Comparison of ENCODE assay signal across 8 cellular contexts in the genomic region with DNA sequence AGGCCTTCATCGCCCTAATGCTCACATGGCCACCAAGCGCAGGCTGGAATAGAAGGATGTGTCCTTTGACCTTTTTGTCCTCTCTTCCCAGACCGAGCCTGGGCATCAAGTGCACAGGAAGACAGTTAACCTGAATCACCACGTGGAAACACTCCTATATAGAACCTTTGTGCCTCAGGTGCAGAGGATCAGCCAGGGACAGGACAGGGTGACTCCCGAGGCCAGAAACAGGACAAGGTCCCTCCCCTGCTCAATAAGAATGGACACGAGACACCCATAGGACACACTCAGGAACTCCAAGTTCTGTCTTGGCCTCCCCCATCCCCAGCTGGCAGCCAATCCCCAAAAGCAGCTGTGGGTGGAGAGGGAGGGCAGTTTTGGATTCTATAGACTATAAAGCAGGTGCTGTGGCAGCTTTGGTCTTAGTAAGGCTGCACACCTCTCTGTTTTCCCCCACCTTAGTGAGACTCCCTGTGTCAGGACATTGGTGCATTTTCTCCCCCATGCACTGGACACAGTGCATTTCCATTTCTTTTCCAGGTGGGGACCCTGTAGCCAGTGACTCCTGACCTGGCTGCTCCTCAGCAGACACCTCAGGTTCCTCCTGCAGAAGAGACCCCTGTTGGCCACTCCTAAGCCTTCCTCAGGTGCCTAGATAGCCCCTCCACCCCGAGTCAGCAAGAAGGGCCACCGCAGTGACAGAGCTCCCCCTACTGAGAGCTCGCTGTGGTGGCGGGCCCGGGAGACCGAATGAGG. TPM values are rescaled to one million over a fixed set of nuclear protein-coding genes. Genes with fewer than 3 reads are reported as not detected.
DNase-seq lines count a peak whose midpoint lies in the region; ATAC-seq and TF ChIP-seq lines count a peak whose summit lies in the region.

No MANE protein-coding gene starts in this region.

- CTCF ChIA-PET in BJ (lab: Yijun Ruan, JAX): interaction anchor here (0.6 to 16.8 kb wide), 18 partner anchors 8 to 965 kb away, joined by 3 to 231 read pairs (median 5); partner anchors contain the start of gene POU2AF3
- CTCF ChIA-PET in activated CD8-positive, alpha-beta T cell treated with anti-CD3 and anti-CD28 coated beads for 36 hours (lab: Charles Lee): interaction anchor here (0.6 to 16.6 kb wide), 25 partner anchors 9 to 172 kb away, joined by 3 to 330 read pairs (median 4); no protein-coding TSS in a partner anchor

- ATAC-seq in GM18870 (IDR thresholded peaks at IDR 0.05; ENCODE audit: unreplicated experiment) (peak; percentile 66), HG03064 (IDR thresholded peaks at IDR 0.05; ENCODE audit: low read depth, unreplicated experiment) (peak; percentile 66), omental fat pad (ENCODE audit: low FRiP score) (peak; percentile 81)
- ATAC-seq in activated CD8-positive, alpha-beta T cell treated with anti-CD3 and anti-CD28 coated beads for 36 hours: peak; percentile 94

- H3K9me3 Mint-ChIP-seq in activated CD8-positive, alpha-beta T cell treated with anti-CD3 and anti-CD28 coated beads for 36 hours: no peaks in the 10 kb centered on the region

- no peaks in the 10 kb centered on the region for H3K36me3 Mint-ChIP-seq in activated CD8-positive, alpha-beta T cell treated with anti-CD3 and anti-CD28 coated beads for 36 hours (ENCODE audit: low read depth)

- no peak for TF ChIP-seq POLR2A in esophagus muscularis mucosa (IDR thresholded peaks at IDR 0.05; ENCODE audit: low read depth)

- H3K27ac Mint-ChIP-seq in activated CD8-positive, alpha-beta T cell treated with anti-CD3 and anti-CD28 coated beads for 36 hours: no peak overlapping the region

- H3K4me1 ChIP-seq in esophagus muscularis mucosa: peaks cover 7 to 27% (median 25%) of the 10 kb centered on the region in 4 donors

- POLR2A ChIA-PET in BJ (lab: Charles Lee): no interaction called here
- POLR2A ChIA-PET in activated CD8-positive, alpha-beta T cell treated with anti-CD3 and anti-CD28 coated beads for 36 hours (lab: Charles Lee): interaction anchor here (0.7 to 0.9 kb wide), 2 partner anchors 53 to 140 kb away, joined by 3 read pairs; no protein-coding TSS in a partner anchor

- WGBS in esophagus muscularis mucosa: 55% methylated on average over 12 of the region's 12 CpGs

- no peak for TF ChIP-seq EP300 in esophagus muscularis mucosa (IDR thresholded peaks at IDR 0.05)

- H3K27me3 ChIP-seq in BJ (ENCODE audit: control insufficient read depth, insufficient read depth, low read length): peaks cover 3% of the 10 kb centered on the region
- no peaks in the 10 kb centered on the region for H3K27me3 ChIP-seq in esophagus muscularis mucosa

- H3K9me3 ChIP-seq in esophagus muscularis mucosa: no peaks in the 10 kb centered on the region

- H3K4me3 ChIP-seq in BJ (ENCODE audit: low read depth, low read length) (no peak overlapping the region), esophagus muscularis mucosa (no peak overlapping the region)

- no peaks in the 10 kb centered on the region for H3K27me3 Mint-ChIP-seq in activated CD8-positive, alpha-beta T cell treated with anti-CD3 and anti-CD28 coated beads for 36 hours

- H3K4me1 Mint-ChIP-seq in activated CD8-positive, alpha-beta T cell treated with anti-CD3 and anti-CD28 coated beads for 36 hours (ENCODE audit: low read depth): peaks cover 8% of the 10 kb centered on the region

- H3K27ac ChIP-seq in esophagus muscularis mucosa (replicated peaks in 1 of 4): no peak overlapping the region

- H3K4me3 Mint-ChIP-seq in activated CD8-positive, alpha-beta T cell treated with anti-CD3 and anti-CD28 coated beads for 36 hours: no peak overlapping the region

- DNase-seq in BJ (ENCODE audit: low read depth) (no peak), NCI-H226 (peak; percentile 18), esophagus muscularis mucosa (ENCODE audit: extremely low spot score) (no peak), omental fat pad (ENCODE audit: low spot score) (no peak), occipital lobe (lab: John Stamatoyannopoulos, UW) (no peak)
- peak; percentile 75 for DNase-seq in activated CD8-positive, alpha-beta T cell treated with anti-CD3 and anti-CD28 coated beads for 36 hours

- TF ChIP-seq CTCF in BJ (IDR thresholded peaks at IDR 0.05; ENCODE audit: insufficient read depth, low read depth, low read length) (peak; percentile 80), esophagus muscularis mucosa (IDR thresholded peaks at IDR 0.05) (peak; percentile 62 to 79 (median 70)), omental fat pad (IDR thresholded peaks at IDR 0.05) (no peak)
- peak; percentile 85 for TF ChIP-seq CTCF in activated CD8-positive, alpha-beta T cell treated with anti-CD3 and anti-CD28 coated beads for 36 hours (IDR thresholded peaks at IDR 0.05)

- intact Hi-C loops in activated CD8-positive, alpha-beta T cell treated with anti-CD3 and anti-CD28 coated beads for 36 hours (cut with micrococcal nuclease): loop anchor here (1.0 kb wide), 1 partner anchor 139 kb away; no protein-coding TSS in a partner anchor
- intact Hi-C loops in esophagus muscularis mucosa (cut with DNase I): loop anchor here (2.0 to 5.0 kb wide), 2 partner anchors 125 to 140 kb away; partner anchors contain the start of gene POU2AF3

- no peaks in the 10 kb centered on the region for H3K36me3 ChIP-seq in BJ (ENCODE audit: control insufficient read depth, insufficient read depth, low read length)
- H3K36me3 ChIP-seq in esophagus muscularis mucosa: no peaks in the 10 kb centered on the region

RNA-seq across cellular contexts. Expression of gene POU2AF1, which starts 43.6 kb away (rescaled TPM):
- not detected in 2 replicates for polyA plus RNA-seq in BJ (2011; rRNA removed)
- polyA minus RNA-seq in BJ (2011; rRNA and poly(A)+ RNA removed): not detected in 2 replicates
- total RNA-seq in activated CD8-positive, alpha-beta T cell treated with anti-CD3 and anti-CD28 coated beads for 36 hours: 1 to 10 TPM; 3.6 to 4.5 TPM
- under 1 TPM in 2 of 4 donors, not detected in 2; 0.17 TPM for total RNA-seq in esophagus muscularis mucosa
- 1 to 10 TPM in 2 of 4 donors, under 1 TPM in 1, not detected in 1; 0.69 to 2.2 (median 1.9) TPM for total RNA-seq in omental fat pad
- not detected for total RNA-seq in occipital lobe

Comparison
In these comparisons a context has a peak if more than half of its experiments do, and no peak if none do; other contexts are left out.
1. DNase-seq: peak in NCI-H226 (single experiment) and activated CD8-positive, alpha-beta T cell treated with anti-CD3 and anti-CD28 coated beads for 36 hours (single experiment); none in BJ (single experiment), esophagus muscularis mucosa (single experiment), omental fat pad (single experiment) and occipital lobe (single experiment).
2. CTCF ChIP-seq: peak in BJ (single experiment), activated CD8-positive, alpha-beta T cell treated with anti-CD3 and anti-CD28 coated beads for 36 hours (single experiment) and esophagus muscularis mucosa (3 of 3); none in omental fat pad (0 of 3).
3. Peak in every context shown above with its lines, with median percentiles within 50 percentile points of each other: ATAC-seq.